Comparison of ENCODE assay signal across 1 cellular context in the genomic region with DNA sequence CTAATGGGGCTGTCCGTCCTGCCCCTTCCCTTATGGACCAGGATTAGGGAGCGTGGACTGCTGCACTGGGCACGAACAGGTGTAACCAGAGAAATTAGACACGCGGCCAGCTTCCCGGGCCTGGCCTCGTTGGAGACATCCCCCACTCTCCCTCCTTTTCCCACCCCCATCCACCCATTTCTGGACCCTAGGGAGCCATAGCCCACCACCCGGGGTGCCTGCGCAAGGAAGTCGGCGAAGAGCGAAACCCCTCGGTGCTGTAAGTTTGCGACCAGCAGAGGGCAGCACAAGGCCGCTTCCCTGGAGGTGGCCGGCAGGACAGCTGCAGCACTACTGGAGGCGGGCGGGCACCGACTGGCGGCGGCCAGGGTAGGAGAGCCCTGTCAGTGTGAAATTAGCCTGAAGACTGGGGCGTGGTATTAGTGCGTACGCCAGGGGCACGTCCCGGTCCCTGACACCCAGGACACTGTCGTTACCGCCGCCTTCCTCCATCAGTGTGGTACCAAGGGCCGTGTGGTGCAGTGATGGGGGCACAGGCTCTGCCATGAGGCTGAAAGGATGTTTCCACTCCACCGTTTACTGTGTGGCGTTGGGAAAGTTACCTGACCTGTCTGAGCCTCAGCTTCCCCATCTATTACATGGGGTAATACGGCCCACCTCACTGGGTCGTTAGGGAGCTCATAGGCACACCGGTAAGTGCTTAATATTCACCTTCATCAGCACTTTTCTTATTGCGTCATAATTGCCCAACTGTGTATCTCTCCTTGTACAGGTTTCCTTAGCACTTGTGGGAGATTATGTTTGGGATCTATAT.
TF ChIP-seq lines count a peak whose summit lies in the region.

No MANE protein-coding gene starts in this region.

TF ChIP-seq in HepG2, 621 proteins besides CTCF, POLR2A, EP300 and RAD21 (continued from another document and continues in another):
- TF ChIP-seq RXRB (CRISPR knock-in tag; IDR thresholded peaks at IDR 0.05; ENCODE audit: borderline replicate concordance) (peak; percentile 63; the same call in 1 of the 2 replicates), BHLHE40 (IDR thresholded peaks at IDR 0.05; ENCODE audit: low read length) (0 out of 2 replicates have a peak, but pooled peaks have one; percentile 36), FUBP1 (CRISPR knock-in tag; IDR thresholded peaks at IDR 0.05; ENCODE audit: borderline replicate concordance) (no peak), CBX5 (CRISPR knock-in tag; IDR thresholded peaks at IDR 0.05; ENCODE audit: borderline replicate concordance) (no peak), HNRNPL (IDR thresholded peaks at IDR 0.05; ENCODE audit: low read depth, low read length) (peak; percentile 78; the same call in 1 of the 2 replicates), NCOA1 (CRISPR knock-in tag; IDR thresholded peaks at IDR 0.05) (peak; percentile 75; the same call in 1 of the 2 replicates), TFAP4 (IDR thresholded peaks at IDR 0.05; ENCODE audit: borderline replicate concordance, low read depth) (peak; percentile 72; the same call in 1 of the 2 replicates), ZNF577 (CRISPR knock-in tag; IDR thresholded peaks at IDR 0.05; ENCODE audit: borderline replicate concordance, low read depth) (no peak), SKI (IDR thresholded peaks at IDR 0.05; ENCODE audit: partially characterized antibody) (peak; percentile 39), EEA1 (CRISPR knock-in tag; IDR thresholded peaks at IDR 0.05; ENCODE audit: borderline replicate concordance) (no peak), PAXIP1 (CRISPR knock-in tag; conservative IDR thresholded peaks at IDR 0.05) (no peak), ZFP36L2 (CRISPR knock-in tag; IDR thresholded peaks at IDR 0.05) (no peak), HNF1B (CRISPR knock-in tag; IDR thresholded peaks at IDR 0.05) (peak; percentile 90), TFDP1 (CRISPR knock-in tag; IDR thresholded peaks at IDR 0.05; ENCODE audit: borderline replicate concordance) (no peak), KDM5B (CRISPR knock-in tag; IDR thresholded peaks at IDR 0.05; ENCODE audit: borderline replicate concordance) (peak; percentile 93), ZNF746 (CRISPR knock-in tag; IDR thresholded peaks at IDR 0.05) (no peak), ZNF781 (CRISPR knock-in tag; IDR thresholded peaks at IDR 0.05; ENCODE audit: borderline replicate concordance, not compliant biosample characterization) (no peak), ZNF431 (CRISPR knock-in tag; IDR thresholded peaks at IDR 0.05; ENCODE audit: borderline replicate concordance, low read depth) (no peak), SMAD3 (CRISPR knock-in tag; IDR thresholded peaks at IDR 0.05) (peak; percentile 56; the same call in 1 of the 2 replicates), TARDBP (CRISPR knock-in tag; IDR thresholded peaks at IDR 0.05) (peak; percentile 76; the same call in 1 of the 2 replicates), FOXO1 (CRISPR knock-in tag; IDR thresholded peaks at IDR 0.05) (peak; percentile 67), RCOR2 (CRISPR knock-in tag; IDR thresholded peaks at IDR 0.05) (no peak)
- TF ChIP-seq, protein P1, sequence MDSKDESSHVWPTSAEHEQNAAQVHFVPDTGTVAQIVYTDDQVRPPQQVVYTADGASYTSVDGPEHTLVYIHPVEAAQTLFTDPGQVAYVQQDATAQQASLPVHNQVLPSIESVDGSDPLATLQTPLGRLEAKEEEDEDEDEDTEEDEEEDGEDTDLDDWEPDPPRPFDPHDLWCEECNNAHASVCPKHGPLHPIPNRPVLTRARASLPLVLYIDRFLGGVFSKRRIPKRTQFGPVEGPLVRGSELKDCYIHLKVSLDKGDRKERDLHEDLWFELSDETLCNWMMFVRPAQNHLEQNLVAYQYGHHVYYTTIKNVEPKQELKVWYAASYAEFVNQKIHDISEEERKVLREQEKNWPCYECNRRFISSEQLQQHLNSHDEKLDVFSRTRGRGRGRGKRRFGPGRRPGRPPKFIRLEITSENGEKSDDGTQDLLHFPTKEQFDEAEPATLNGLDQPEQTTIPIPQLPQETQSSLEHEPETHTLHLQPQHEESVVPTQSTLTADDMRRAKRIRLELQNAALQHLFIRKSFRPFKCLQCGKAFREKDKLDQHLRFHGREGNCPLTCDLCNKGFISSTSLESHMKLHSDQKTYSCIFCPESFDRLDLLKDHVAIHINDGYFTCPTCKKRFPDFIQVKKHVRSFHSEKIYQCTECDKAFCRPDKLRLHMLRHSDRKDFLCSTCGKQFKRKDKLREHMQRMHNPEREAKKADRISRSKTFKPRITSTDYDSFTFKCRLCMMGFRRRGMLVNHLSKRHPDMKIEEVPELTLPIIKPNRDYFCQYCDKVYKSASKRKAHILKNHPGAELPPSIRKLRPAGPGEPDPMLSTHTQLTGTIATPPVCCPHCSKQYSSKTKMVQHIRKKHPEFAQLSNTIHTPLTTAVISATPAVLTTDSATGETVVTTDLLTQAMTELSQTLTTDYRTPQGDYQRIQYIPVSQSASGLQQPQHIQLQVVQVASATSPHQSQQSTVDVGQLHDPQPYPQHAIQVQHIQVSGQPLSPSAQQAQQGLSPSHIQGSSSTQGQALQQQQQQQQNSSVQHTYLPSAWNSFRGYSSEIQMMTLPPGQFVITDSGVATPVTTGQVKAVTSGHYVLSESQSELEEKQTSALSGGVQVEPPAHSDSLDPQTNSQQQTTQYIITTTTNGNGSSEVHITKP (CRISPR knock-in tag; IDR thresholded peaks at IDR 0.05; ENCODE audit: low read depth): 0 out of 2 replicates have a peak, but pooled peaks have one; percentile 42
- TF ChIP-seq, protein P2, sequence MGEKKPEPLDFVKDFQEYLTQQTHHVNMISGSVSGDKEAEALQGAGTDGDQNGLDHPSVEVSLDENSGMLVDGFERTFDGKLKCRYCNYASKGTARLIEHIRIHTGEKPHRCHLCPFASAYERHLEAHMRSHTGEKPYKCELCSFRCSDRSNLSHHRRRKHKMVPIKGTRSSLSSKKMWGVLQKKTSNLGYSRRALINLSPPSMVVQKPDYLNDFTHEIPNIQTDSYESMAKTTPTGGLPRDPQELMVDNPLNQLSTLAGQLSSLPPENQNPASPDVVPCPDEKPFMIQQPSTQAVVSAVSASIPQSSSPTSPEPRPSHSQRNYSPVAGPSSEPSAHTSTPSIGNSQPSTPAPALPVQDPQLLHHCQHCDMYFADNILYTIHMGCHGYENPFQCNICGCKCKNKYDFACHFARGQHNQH (CRISPR knock-in tag; IDR thresholded peaks at IDR 0.05): peak; percentile 40; the same call in 1 of the 2 replicates
- TF ChIP-seq, protein P3, sequence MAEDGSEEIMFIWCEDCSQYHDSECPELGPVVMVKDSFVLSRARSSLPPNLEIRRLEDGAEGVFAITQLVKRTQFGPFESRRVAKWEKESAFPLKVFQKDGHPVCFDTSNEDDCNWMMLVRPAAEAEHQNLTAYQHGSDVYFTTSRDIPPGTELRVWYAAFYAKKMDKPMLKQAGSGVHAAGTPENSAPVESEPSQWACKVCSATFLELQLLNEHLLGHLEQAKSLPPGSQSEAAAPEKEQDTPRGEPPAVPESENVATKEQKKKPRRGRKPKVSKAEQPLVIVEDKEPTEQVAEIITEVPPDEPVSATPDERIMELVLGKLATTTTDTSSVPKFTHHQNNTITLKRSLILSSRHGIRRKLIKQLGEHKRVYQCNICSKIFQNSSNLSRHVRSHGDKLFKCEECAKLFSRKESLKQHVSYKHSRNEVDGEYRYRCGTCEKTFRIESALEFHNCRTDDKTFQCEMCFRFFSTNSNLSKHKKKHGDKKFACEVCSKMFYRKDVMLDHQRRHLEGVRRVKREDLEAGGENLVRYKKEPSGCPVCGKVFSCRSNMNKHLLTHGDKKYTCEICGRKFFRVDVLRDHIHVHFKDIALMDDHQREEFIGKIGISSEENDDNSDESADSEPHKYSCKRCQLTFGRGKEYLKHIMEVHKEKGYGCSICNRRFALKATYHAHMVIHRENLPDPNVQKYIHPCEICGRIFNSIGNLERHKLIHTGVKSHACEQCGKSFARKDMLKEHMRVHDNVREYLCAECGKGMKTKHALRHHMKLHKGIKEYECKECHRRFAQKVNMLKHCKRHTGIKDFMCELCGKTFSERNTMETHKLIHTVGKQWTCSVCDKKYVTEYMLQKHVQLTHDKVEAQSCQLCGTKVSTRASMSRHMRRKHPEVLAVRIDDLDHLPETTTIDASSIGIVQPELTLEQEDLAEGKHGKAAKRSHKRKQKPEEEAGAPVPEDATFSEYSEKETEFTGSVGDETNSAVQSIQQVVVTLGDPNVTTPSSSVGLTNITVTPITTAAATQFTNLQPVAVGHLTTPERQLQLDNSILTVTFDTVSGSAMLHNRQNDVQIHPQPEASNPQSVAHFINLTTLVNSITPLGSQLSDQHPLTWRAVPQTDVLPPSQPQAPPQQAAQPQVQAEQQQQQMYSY (CRISPR knock-in tag; IDR thresholded peaks at IDR 0.05): no peak
- TF ChIP-seq, protein P4, sequence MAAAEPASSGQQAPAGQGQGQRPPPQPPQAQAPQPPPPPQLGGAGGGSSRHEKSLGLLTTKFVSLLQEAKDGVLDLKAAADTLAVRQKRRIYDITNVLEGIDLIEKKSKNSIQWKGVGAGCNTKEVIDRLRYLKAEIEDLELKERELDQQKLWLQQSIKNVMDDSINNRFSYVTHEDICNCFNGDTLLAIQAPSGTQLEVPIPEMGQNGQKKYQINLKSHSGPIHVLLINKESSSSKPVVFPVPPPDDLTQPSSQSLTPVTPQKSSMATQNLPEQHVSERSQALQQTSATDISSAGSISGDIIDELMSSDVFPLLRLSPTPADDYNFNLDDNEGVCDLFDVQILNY (CRISPR knock-in tag; conservative IDR thresholded peaks at IDR 0.05): no peak
- TF ChIP-seq, protein P5, sequence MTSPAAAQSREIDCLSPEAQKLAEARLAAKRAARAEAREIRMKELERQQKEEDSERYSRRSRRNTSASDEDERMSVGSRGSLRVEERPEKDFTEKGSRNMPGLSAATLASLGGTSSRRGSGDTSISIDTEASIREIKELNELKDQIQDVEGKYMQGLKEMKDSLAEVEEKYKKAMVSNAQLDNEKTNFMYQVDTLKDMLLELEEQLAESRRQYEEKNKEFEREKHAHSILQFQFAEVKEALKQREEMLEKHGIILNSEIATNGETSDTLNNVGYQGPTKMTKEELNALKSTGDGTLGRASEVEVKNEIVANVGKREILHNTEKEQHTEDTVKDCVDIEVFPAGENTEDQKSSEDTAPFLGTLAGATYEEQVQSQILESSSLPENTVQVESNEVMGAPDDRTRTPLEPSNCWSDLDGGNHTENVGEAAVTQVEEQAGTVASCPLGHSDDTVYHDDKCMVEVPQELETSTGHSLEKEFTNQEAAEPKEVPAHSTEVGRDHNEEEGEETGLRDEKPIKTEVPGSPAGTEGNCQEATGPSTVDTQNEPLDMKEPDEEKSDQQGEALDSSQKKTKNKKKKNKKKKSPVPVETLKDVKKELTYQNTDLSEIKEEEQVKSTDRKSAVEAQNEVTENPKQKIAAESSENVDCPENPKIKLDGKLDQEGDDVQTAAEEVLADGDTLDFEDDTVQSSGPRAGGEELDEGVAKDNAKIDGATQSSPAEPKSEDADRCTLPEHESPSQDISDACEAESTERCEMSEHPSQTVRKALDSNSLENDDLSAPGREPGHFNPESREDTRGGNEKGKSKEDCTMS (CRISPR knock-in tag; conservative IDR thresholded peaks at IDR 0.05): no peak
